Comparison of ENCODE assay signal across 10 cellular contexts in the genomic region with DNA sequence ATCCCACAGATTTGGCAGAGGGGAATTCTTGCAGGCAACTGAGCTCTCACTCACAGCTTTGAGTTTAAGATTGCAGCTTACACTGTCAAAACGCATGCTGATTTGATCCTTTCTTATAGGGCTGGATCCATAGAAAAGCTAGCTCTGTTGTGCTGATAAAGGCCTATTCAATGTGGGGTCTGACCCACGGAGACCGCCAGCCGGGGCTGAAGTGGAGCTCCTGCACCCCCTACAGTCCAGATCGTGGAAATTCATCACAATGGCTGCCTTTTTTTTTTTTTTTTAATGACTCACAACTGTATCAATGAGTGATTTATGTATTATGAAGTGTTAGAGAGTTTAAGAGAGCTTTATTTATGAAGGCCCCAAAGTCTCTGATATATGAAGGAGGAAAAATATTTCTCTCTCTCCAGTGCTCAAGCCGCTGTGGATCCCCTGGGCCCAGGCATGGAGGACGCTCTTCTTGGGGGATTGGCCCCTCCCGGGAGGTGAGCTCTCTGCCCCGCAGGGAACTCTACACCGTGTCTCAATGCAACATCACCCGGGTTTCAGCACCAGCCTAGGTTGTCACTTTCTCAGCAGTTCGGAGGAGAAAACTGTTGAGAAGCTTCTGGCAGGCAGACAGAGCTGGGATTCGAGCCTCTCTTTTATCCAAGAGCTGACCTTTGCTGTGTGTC.
A peak's percentile ranks its signal among the peaks of the same experiment; 100 is the strongest.
DNase-seq lines count a peak whose midpoint lies in the region; ATAC-seq and TF ChIP-seq lines count a peak whose summit lies in the region.
"Had no signal": no experiment of that assay in that cellular context is flagged by ENCODE, and none has a peak within 500 bp of the region (broad histone marks: within the 10 kb centered on the region; RNA-seq: fewer than 3 reads in every experiment).

No MANE protein-coding gene starts in this region.

- ATAC-seq in HG03045 (IDR thresholded peaks at IDR 0.05; ENCODE audit: unreplicated experiment) = no peak
- no peak for ATAC-seq in HG02981 (IDR thresholded peaks at IDR 0.05; ENCODE audit: unreplicated experiment)
- ATAC-seq: activated T-cell treated with anti-CD3 and anti-CD28 coated beads, Interleukin-2, amount 50 U/mL, for 4 hours had no signal

- no peaks in the 10 kb centered on the region for H3K79me2 ChIP-seq in OCI-LY1 (ENCODE audit: insufficient read depth, low read length)

- H3K36me3 Mint-ChIP-seq in progenitor cell of endocrine pancreas (ENCODE audit: insufficient read depth) = no peaks in the 10 kb centered on the region

- H3K4me1 ChIP-seq in OCI-LY1 (ENCODE audit: insufficient read depth, low read length, severe bottlenecking) = no peaks in the 10 kb centered on the region

- H3K9ac ChIP-seq in OCI-LY1 (ENCODE audit: low read length) = no peak overlapping the region

- H4K20me1 ChIP-seq in OCI-LY1 (ENCODE audit: insufficient read depth, low read length) = no peaks in the 10 kb centered on the region

- peak; percentile 77 for TF ChIP-seq CTCF in OCI-LY1 (IDR thresholded peaks at IDR 0.05; ENCODE audit: low read length)
- peak; percentile 93 for TF ChIP-seq CTCF in progenitor cell of endocrine pancreas (IDR thresholded peaks at IDR 0.05; ENCODE audit: unreplicated experiment)

- H2AFZ ChIP-seq in OCI-LY1 (ENCODE audit: low read length) = no peak overlapping the region

- intact Hi-C loops in head of caudate nucleus (cut with DNase I) = no loop called here

- no peaks in the 10 kb centered on the region for H3F3A ChIP-seq in OCI-LY1 (ENCODE audit: insufficient read depth, low read length)

- no peaks in the 10 kb centered on the region for H3K9me2 ChIP-seq in OCI-LY1 (ENCODE audit: low read depth, low read length)

- peaks cover 57% of the 10 kb centered on the region for H3K27me3 Mint-ChIP-seq in progenitor cell of endocrine pancreas

- H3K27ac ChIP-seq in OCI-LY1 (ENCODE audit: low read depth, low read length, poor library complexity, severe bottlenecking) = no peak overlapping the region

- H3K4me1 Mint-ChIP-seq in progenitor cell of endocrine pancreas (ENCODE audit: low read depth) = no peaks in the 10 kb centered on the region

- H3K36me3 ChIP-seq in OCI-LY1 (ENCODE audit: insufficient read depth, low read length) = no peaks in the 10 kb centered on the region

- no peak overlapping the region for H3K4me2 ChIP-seq in OCI-LY1 (ENCODE audit: low read length)

- no peak overlapping the region for H3K4me3 ChIP-seq in OCI-LY1 (ENCODE audit: low read depth, low read length, poor library complexity, severe bottlenecking)

- no peak overlapping the region for H3K4me3 Mint-ChIP-seq in progenitor cell of endocrine pancreas (ENCODE audit: low read depth)
- H3K4me3 Mint-ChIP-seq: activated T-cell treated with anti-CD3 and anti-CD28 coated beads, Interleukin-2, amount 50 U/mL, for 4 hours had no signal

- POLR2A ChIA-PET in HEK293T (lab: Yijun Ruan, JAX) = no interaction called here

- no peaks in the 10 kb centered on the region for H3K9me3 Mint-ChIP-seq in progenitor cell of endocrine pancreas (ENCODE audit: low read depth)

- peak; percentile 14 for DNase-seq in HEK293T (ENCODE audit: extremely low spot score)
- peak in 41 of 42 donors; percentile 6 to 77 (median 39) for DNase-seq in head of caudate nucleus
- peak; percentile 50 for DNase-seq in progenitor cell of endocrine pancreas (ENCODE audit: low spot score, unreplicated experiment)
- DNase-seq in DMS79 treated with DMSO at 0.1 percent for 48 hours (lab: John Stamatoyannopoulos, UW) = no peak
- no peak for DNase-seq in NCI-H2107 treated with DMSO at 0.1 percent for 48 hours (lab: John Stamatoyannopoulos, UW; ENCODE audit: unreplicated experiment)
- DNase-seq: activated T-cell treated with anti-CD3 and anti-CD28 coated beads, Interleukin-2, amount 50 U/mL, for 4 hours; GOT3 had no signal

- no peaks in the 10 kb centered on the region for H3K27me3 ChIP-seq in OCI-LY1 (ENCODE audit: insufficient read depth, low read length)

- CTCF ChIA-PET in HEK293T (lab: Yijun Ruan, JAX) = no interaction called here

- no peaks in the 10 kb centered on the region for H3K9me3 ChIP-seq in OCI-LY1 (ENCODE audit: low read length)

- H3K27ac Mint-ChIP-seq in progenitor cell of endocrine pancreas = no peak overlapping the region

TF ChIP-seq in HEK293T, 16 proteins besides CTCF, POLR2A, EP300 and RAD21:
- TF ChIP-seq CTBP1 (IDR thresholded peaks at IDR 0.05; ENCODE audit: borderline replicate concordance) = no peak
- TF ChIP-seq, protein P1, sequence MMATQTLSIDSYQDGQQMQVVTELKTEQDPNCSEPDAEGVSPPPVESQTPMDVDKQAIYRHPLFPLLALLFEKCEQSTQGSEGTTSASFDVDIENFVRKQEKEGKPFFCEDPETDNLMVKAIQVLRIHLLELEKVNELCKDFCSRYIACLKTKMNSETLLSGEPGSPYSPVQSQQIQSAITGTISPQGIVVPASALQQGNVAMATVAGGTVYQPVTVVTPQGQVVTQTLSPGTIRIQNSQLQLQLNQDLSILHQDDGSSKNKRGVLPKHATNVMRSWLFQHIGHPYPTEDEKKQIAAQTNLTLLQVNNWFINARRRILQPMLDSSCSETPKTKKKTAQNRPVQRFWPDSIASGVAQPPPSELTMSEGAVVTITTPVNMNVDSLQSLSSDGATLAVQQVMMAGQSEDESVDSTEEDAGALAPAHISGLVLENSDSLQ (IDR thresholded peaks at IDR 0.05) = peak; percentile 58
- peak; percentile 92 for TF ChIP-seq ZNF384 (IDR thresholded peaks at IDR 0.05)

Comparison
In these comparisons a context has a peak if more than half of its experiments do, and no peak if none do; other contexts are left out.
1. DNase-seq: peak in HEK293T (single experiment), head of caudate nucleus (41 of 42) and progenitor cell of endocrine pancreas (single experiment); none in DMS79 treated with DMSO at 0.1 percent for 48 hours (single experiment) and NCI-H2107 treated with DMSO at 0.1 percent for 48 hours (single experiment).